In the genomic region with DNA sequence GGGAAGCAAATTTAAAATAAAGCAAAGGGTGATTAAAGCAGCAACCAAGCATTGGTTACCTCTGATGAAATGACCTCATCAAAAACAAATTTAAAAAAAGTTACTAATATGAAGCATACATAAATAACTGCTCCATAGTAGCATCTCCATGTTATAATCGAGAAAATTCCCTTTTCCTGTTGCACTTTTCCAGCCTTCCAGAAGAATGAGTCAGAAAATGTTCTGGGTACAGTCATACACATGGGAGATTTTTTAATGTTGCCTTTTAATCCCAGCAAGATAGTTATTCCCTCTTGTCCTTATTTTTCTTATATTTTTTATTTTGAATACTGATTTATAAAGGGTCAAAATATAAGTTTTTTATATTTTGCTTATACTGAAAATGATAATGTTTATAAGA, we compare ENCODE assay signal across 26 cellular contexts. TPM values are rescaled to one million over a fixed set of nuclear protein-coding genes. Genes with fewer than 3 reads are reported as not detected.
DNase-seq lines count a peak whose midpoint lies in the region; ATAC-seq and TF ChIP-seq lines count a peak whose summit lies in the region.
"Had no signal": no experiment of that assay in that cellular context is flagged by ENCODE, and none has a peak within 500 bp of the region (broad histone marks: within the 10 kb centered on the region; RNA-seq: fewer than 3 reads in every experiment).

No MANE protein-coding gene starts in this region.

- H3K27ac ChIP-seq in GM23248 (no peak overlapping the region), RWPE2 (ENCODE audit: poor library complexity, severe bottlenecking) (peak overlapping the region; percentile 5), fibroblast of lung (ENCODE audit: insufficient read depth, low read length) (no peak overlapping the region)
- H3K27ac ChIP-seq: C4-2B, transverse colon, VCaP had no signal

- peaks cover 0 to 6% (median 0%) of the 10 kb centered on the region in 3 donors for H3K9me3 Mint-ChIP-seq in T-cell
- H3K9me3 Mint-ChIP-seq: effector memory CD8-positive, alpha-beta T cell; IgD-negative memory B cell had no signal

- H3K27me3 ChIP-seq in GM23248 (replicated peaks; ENCODE audit: insufficient read depth) (peaks cover 3% of the 10 kb centered on the region; the same call in 1 of the 2 replicates), RWPE2 (ENCODE audit: insufficient read depth, poor library complexity, severe bottlenecking) (no peaks in the 10 kb centered on the region), fibroblast of lung (ENCODE audit: control insufficient read depth, insufficient read depth, low read length) (no peaks in the 10 kb centered on the region)
- H3K27me3 ChIP-seq: transverse colon had no signal

- H3K36me3 ChIP-seq in GM23248 (ENCODE audit: low read depth) (no peaks in the 10 kb centered on the region), RWPE2 (ENCODE audit: low read depth) (no peaks in the 10 kb centered on the region), fibroblast of lung (ENCODE audit: control insufficient read depth, insufficient read depth, low read length) (no peaks in the 10 kb centered on the region)
- H3K36me3 ChIP-seq: HAP-1, transverse colon had no signal

- H4K20me1 ChIP-seq in GM23248 (ENCODE audit: insufficient read depth) (no peaks in the 10 kb centered on the region), fibroblast of lung (ENCODE audit: control insufficient read depth, extremely low read depth, insufficient read depth, low read length) (no peaks in the 10 kb centered on the region)

- no peaks in the 10 kb centered on the region for H3K36me3 Mint-ChIP-seq in T-cell
- H3K36me3 Mint-ChIP-seq: IgD-negative memory B cell; naive thymus-derived CD4-positive, alpha-beta T cell had no signal

- peaks cover 2 to 4% of the 10 kb centered on the region in 2 donors for H3K27me3 Mint-ChIP-seq in T-cell
- H3K27me3 Mint-ChIP-seq: IgD-negative memory B cell had no signal

- ATAC-seq in RWPE2 (ENCODE audit: low read depth): peak; percentile 83
- no peak for ATAC-seq in T-cell (replicated peaks in 1 of 4)
- ATAC-seq: effector memory CD8-positive, alpha-beta T cell; naive thymus-derived CD4-positive, alpha-beta T cell; right cardiac atrium; stimulated activated naive CD8-positive, alpha-beta T cell treated with anti-CD3 and anti-CD28 coated beads, Interleukin-15, Interleukin-2, amounts not matched to agents 100 U/mL and 50 U/mL, for 24 hours had no signal

- in situ Hi-C loops in GM23248 (cut with MboI): no loop called here

- no peak overlapping the region for H3K4me3 Mint-ChIP-seq in T-cell
- H3K4me3 Mint-ChIP-seq: effector memory CD8-positive, alpha-beta T cell; naive thymus-derived CD4-positive, alpha-beta T cell had no signal

- H3K4me2 ChIP-seq in GM23248 (ENCODE audit: unreplicated experiment): peak overlapping the region; percentile 23
- H3K4me2 ChIP-seq in fibroblast of lung (ENCODE audit: extremely low read depth, insufficient read depth, low read length): no peak overlapping the region

- no peaks in the 10 kb centered on the region for H3K9me2 ChIP-seq in GM23248 (ENCODE audit: insufficient read depth)

- CTCF ChIA-PET in T-cell (lab: Charles Lee): no interaction called here

- no peak overlapping the region for H3K27ac Mint-ChIP-seq in T-cell
- H3K27ac Mint-ChIP-seq: effector memory CD8-positive, alpha-beta T cell; IgD-negative memory B cell; naive thymus-derived CD4-positive, alpha-beta T cell had no signal

- H3K79me2 ChIP-seq in GM23248 (ENCODE audit: insufficient read depth) (no peaks in the 10 kb centered on the region), fibroblast of lung (ENCODE audit: control insufficient read depth, insufficient read depth, low read length) (no peaks in the 10 kb centered on the region)

- TF ChIP-seq CTCF in RWPE2 (IDR thresholded peaks at IDR 0.05; ENCODE audit: poor library complexity, severe bottlenecking): no peak
- no peak for TF ChIP-seq CTCF in fibroblast of lung (conservative IDR thresholded peaks at IDR 0.05 in 1 of 2, IDR thresholded peaks at IDR 0.05 in 1 of 2; ENCODE audit: low read depth in 1 of 2, low read length in 2 of 2)

- peak; percentile 57 for DNase-seq in GM23248
- no peak for DNase-seq in RWPE2 (ENCODE audit: low spot score)
- DNase-seq in fibroblast of lung (ENCODE audit: low read depth in 2 of 2): peak; percentile 46 to 54
- peak; percentile 28 for DNase-seq in stromal cell of bone marrow (ENCODE audit: low read depth)
- DNase-seq in NAMALWA (ENCODE audit: low spot score): no peak
- DNase-seq in T-cell: no peak
- DNase-seq in RKO (ENCODE audit: low spot score): no peak
- DNase-seq: activated CD4-positive, alpha-beta T cell treated with anti-CD3 and anti-CD28 coated beads, Interleukin-2, amount 50 U/mL, for 4 hours; activated gamma-delta T cell; effector memory CD8-positive, alpha-beta T cell; hippocampal formation; naive thymus-derived CD4-positive, alpha-beta T cell; NCI-H2081; NK-92 treated with Interleukin-12 subunit alpha and Interleukin-12 subunit beta, amount 100 ng/mL, for 24 hours; right cardiac atrium; stimulated activated naive CD8-positive, alpha-beta T cell treated with anti-CD3 and anti-CD28 coated beads, Interleukin-15, Interleukin-2, amounts not matched to agents 100 U/mL and 50 U/mL, for 24 hours; T-helper 1 cell; transverse colon had no signal

- H2AFZ ChIP-seq in GM23248: no peak overlapping the region
- H2AFZ ChIP-seq in fibroblast of lung (ENCODE audit: low read length): no peak overlapping the region

- no peaks in the 10 kb centered on the region for H3K9me3 ChIP-seq in GM23248 (ENCODE audit: low read depth)
- no peaks in the 10 kb centered on the region for H3K9me3 ChIP-seq in RWPE2 (ENCODE audit: severe bottlenecking)
- no peaks in the 10 kb centered on the region for H3K9me3 ChIP-seq in fibroblast of lung (ENCODE audit: control insufficient read depth, insufficient read depth, low read depth, low read length)
- H3K9me3 ChIP-seq: HAP-1, transverse colon had no signal

- POLR2A ChIA-PET in T-cell (lab: Charles Lee): no interaction called here

- H3K9ac ChIP-seq in GM23248 (no peak overlapping the region), fibroblast of lung (ENCODE audit: insufficient read depth, low read length) (no peak overlapping the region)

- peaks cover 21% of the 10 kb centered on the region for H3K4me1 ChIP-seq in GM23248 (ENCODE audit: insufficient read depth)
- peaks cover 9% of the 10 kb centered on the region for H3K4me1 ChIP-seq in RWPE2 (ENCODE audit: insufficient read depth, poor library complexity, severe bottlenecking)
- H3K4me1 ChIP-seq in fibroblast of lung (ENCODE audit: control insufficient read depth, extremely low read depth, insufficient read depth, low read length): peaks cover 8% of the 10 kb centered on the region
- H3K4me1 ChIP-seq: HAP-1, transverse colon had no signal

- H3K4me3 ChIP-seq in GM23248 (no peak overlapping the region), RWPE2 (ENCODE audit: severe bottlenecking) (no peak overlapping the region), fibroblast of lung (replicated peaks in 1 of 4; ENCODE audit: control extremely low read depth in 1 of 4, insufficient read depth in 1 of 4, low read depth in 3 of 4, low read length in 4 of 4) (no peak overlapping the region)
- H3K4me3 ChIP-seq: HAP-1, transverse colon had no signal

- 0 out of 2 replicates have a peak, but pooled peaks cover 4% of the 10 kb centered on the region for H3F3A ChIP-seq in GM23248 (ENCODE audit: insufficient read depth)

- H3K4me1 Mint-ChIP-seq in T-cell: no peaks in the 10 kb centered on the region
- H3K4me1 Mint-ChIP-seq: IgD-negative memory B cell; naive thymus-derived CD4-positive, alpha-beta T cell had no signal

- WGBS in GM23248 (ENCODE audit: low coverage in 1 of 2, low lambda C conversion rate in 2 of 2, missing lambda C conversion rate in 2 of 2), 2 experiments: 0 to 8% methylated on average over 1 of the region's 1 CpG

RNA-seq across cellular contexts. Expression of a gene that starts 2.6 kb away (rescaled TPM):
- not detected in 2 replicates for total RNA-seq in GM23248 (2014; rRNA removed; shearing (Covaris generic))
- polyA plus RNA-seq in GM23248 (2016; fragmentation: Nextera tagmentation; extraction: Ambion mirVana) (not detected in 2 replicates), fibroblast of lung (not detected in 2 replicates)
- total RNA-seq in fibroblast of lung (not detected in 2 replicates), T-cell (not detected)
- not detected in 2 replicates for polyA plus RNA-seq in fibroblast of lung (2012)
- not detected in 2 replicates for polyA minus RNA-seq in fibroblast of lung (ENCODE audit: low replicate concordance)
- total RNA-seq: chondrocyte; naive thymus-derived CD4-positive, alpha-beta T cell; NCI-H460; osteocyte; right cardiac atrium had no signal
- polyA plus RNA-seq: IgD-negative memory B cell; keratinocyte; naive thymus-derived CD4-positive, alpha-beta T cell; right cardiac atrium had no signal

Comparison
In these comparisons a context has a peak if more than half of its experiments do, and no peak if none do; other contexts are left out.
1. DNase-seq: peak in GM23248 (single experiment), fibroblast of lung (2 of 2) and stromal cell of bone marrow (single experiment); none in RWPE2 (single experiment), NAMALWA (single experiment), T-cell (0 of 34) and RKO (single experiment).